ENCODE assay signal across 8 cellular contexts in genomic region chr11:17063171-17064002, GRCh38. TPM values are rescaled to one million over a fixed set of nuclear protein-coding genes. Genes with fewer than 3 reads are reported as not detected.
A peak's percentile ranks its signal among the peaks of the same experiment; 100 is the strongest.
DNase-seq lines count a peak whose midpoint lies in the region; ATAC-seq and TF ChIP-seq lines count a peak whose summit lies in the region.

No MANE protein-coding gene starts in this region.

- no peak overlapping the region for H3K4me2 ChIP-seq in GM23338

- no peak overlapping the region for H3K27ac Mint-ChIP-seq in GM23338
- H3K27ac Mint-ChIP-seq in type B pancreatic cell: peak overlapping the region; percentile 57

- H3K4me1 ChIP-seq in GM23338 (ENCODE audit: insufficient read depth): no peaks in the 10 kb centered on the region

- H3K27me3 ChIP-seq in GM23338 (ENCODE audit: insufficient read depth): no peaks in the 10 kb centered on the region

- H3K4me3 Mint-ChIP-seq in GM23338: no peak overlapping the region
- no peak overlapping the region for H3K4me3 Mint-ChIP-seq in type B pancreatic cell

- TF ChIP-seq CTCF in GM23338 (conservative IDR thresholded peaks at IDR 0.05; ENCODE audit: low read depth in 2 of 2) (peak; percentile 93 to 97), epithelial cell of esophagus (IDR thresholded peaks at IDR 0.05; ENCODE audit: insufficient read depth, low read depth, low read length, missing control alignments) (peak; percentile 82), type B pancreatic cell (conservative IDR thresholded peaks at IDR 0.05) (peak; percentile 83)

- no peaks in the 10 kb centered on the region for H3K4me1 Mint-ChIP-seq in GM23338
- H3K4me1 Mint-ChIP-seq in type B pancreatic cell (ENCODE audit: unreplicated experiment): no peaks in the 10 kb centered on the region

- no peaks in the 10 kb centered on the region for H4K20me1 ChIP-seq in GM23338 (replicated peaks; ENCODE audit: insufficient read depth)

- H3F3A ChIP-seq in GM23338 (replicated peaks; ENCODE audit: low read depth): no peaks in the 10 kb centered on the region; the same call in 1 of the 2 replicates

- no peaks in the 10 kb centered on the region for H3K79me2 ChIP-seq in GM23338 (replicated peaks; ENCODE audit: insufficient read depth)

- H2AFZ ChIP-seq in GM23338: no peak overlapping the region

- H3K9me2 ChIP-seq in GM23338 (ENCODE audit: insufficient read depth): no peaks in the 10 kb centered on the region

- H3K36me3 Mint-ChIP-seq in GM23338 (ENCODE audit: low read depth): no peaks in the 10 kb centered on the region
- H3K36me3 Mint-ChIP-seq in type B pancreatic cell: no peaks in the 10 kb centered on the region

- H3K4me3 ChIP-seq in GM23338 (no peak overlapping the region), epithelial cell of esophagus (ENCODE audit: low read length) (no peak overlapping the region)

- H3K9me3 Mint-ChIP-seq in GM23338: no peaks in the 10 kb centered on the region
- H3K9me3 Mint-ChIP-seq in type B pancreatic cell: peaks cover 5% of the 10 kb centered on the region

- no peak overlapping the region for H3K27ac ChIP-seq in GM23338 (ENCODE audit: low read depth)

- no peaks in the 10 kb centered on the region for H3K36me3 ChIP-seq in GM23338 (ENCODE audit: insufficient read depth)

- ATAC-seq in GM23338: peak; percentile 100

- H3K27me3 Mint-ChIP-seq in GM23338 (ENCODE audit: insufficient read depth, low read depth, poor library complexity) (peaks cover 6% of the 10 kb centered on the region), type B pancreatic cell (no peaks in the 10 kb centered on the region)

- DNase-seq in NCI-H446 (lab: John Stamatoyannopoulos, UW): peak; percentile 9 to 66
- no peak for DNase-seq in NCI-H446 treated with DMSO at 0.1 percent for 48 hours (lab: John Stamatoyannopoulos, UW)
- DNase-seq in GM23338 (ENCODE audit: low spot score): peak; percentile 85
- peak; percentile 14 for DNase-seq in NCI-H146 treated with DMSO at 0.1 percent for 48 hours (lab: John Stamatoyannopoulos, UW; ENCODE audit: unreplicated experiment)
- DNase-seq in activated CD4-positive, CD25-positive, alpha-beta regulatory T cell treated with anti-CD3 and anti-CD28 coated beads, Interleukin-2, amount 50 U/mL, for 72 hours: peak; percentile 71
- DNase-seq in epithelial cell of esophagus (ENCODE audit: low read depth): peak; percentile 62
- peak; percentile 50 for DNase-seq in myocyte (ENCODE audit: low read depth)
- DNase-seq in type B pancreatic cell (ENCODE audit: extremely low spot score, unreplicated experiment): no peak

TF ChIP-seq in GM23338, 12 proteins besides CTCF, POLR2A, EP300 and RAD21 (continues in another document):
- TF ChIP-seq REST (IDR thresholded peaks at IDR 0.05; ENCODE audit: unreplicated experiment) (no peak), CREB1 (CRISPR knock-in tag; IDR thresholded peaks at IDR 0.05; ENCODE audit: low read depth) (no peak), ZNF462 (CRISPR knock-in tag; IDR thresholded peaks at IDR 0.05) (no peak)
- TF ChIP-seq, protein P1, sequence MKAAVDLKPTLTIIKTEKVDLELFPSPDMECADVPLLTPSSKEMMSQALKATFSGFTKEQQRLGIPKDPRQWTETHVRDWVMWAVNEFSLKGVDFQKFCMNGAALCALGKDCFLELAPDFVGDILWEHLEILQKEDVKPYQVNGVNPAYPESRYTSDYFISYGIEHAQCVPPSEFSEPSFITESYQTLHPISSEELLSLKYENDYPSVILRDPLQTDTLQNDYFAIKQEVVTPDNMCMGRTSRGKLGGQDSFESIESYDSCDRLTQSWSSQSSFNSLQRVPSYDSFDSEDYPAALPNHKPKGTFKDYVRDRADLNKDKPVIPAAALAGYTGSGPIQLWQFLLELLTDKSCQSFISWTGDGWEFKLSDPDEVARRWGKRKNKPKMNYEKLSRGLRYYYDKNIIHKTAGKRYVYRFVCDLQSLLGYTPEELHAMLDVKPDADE (IDR thresholded peaks at IDR 0.05): no peak

RNA-seq across cellular contexts. Expression of gene RPS13, which starts 14.1 kb away (rescaled TPM):
- total RNA-seq in GM23338 (2014; rRNA removed; shearing (Covaris generic)): 1,155 and 1,211 TPM in 2 replicates
- 1,691 and 1,717 TPM in 2 replicates for polyA plus RNA-seq in GM23338 (2016; fragmentation: Nextera tagmentation; extraction: Ambion mirVana)
- total RNA-seq in myocyte (738 and 1,022 TPM in 2 replicates), type B pancreatic cell (ENCODE audit: low replicate concordance) (1,333 and 1,435 TPM in 2 replicates)
- polyA plus RNA-seq in myocyte (2012): 854 TPM

RNA-seq across cellular contexts. Expression of gene PLEKHA7, which starts 49.2 kb away (rescaled TPM):
- 12.9 and 15.8 TPM in 2 replicates for total RNA-seq in GM23338 (2014; rRNA removed; shearing (Covaris generic))
- polyA plus RNA-seq in GM23338 (2016; fragmentation: Nextera tagmentation; extraction: Ambion mirVana): 8.1 and 9.7 TPM in 2 replicates
- total RNA-seq in myocyte: 0.78 TPM in 2 replicates
- 1.6 TPM for polyA plus RNA-seq in myocyte (2012)
- total RNA-seq in type B pancreatic cell (ENCODE audit: low replicate concordance): 64.7 and 177 TPM in 2 replicates

Comparison
In these comparisons a context has a peak if more than half of its experiments do, and no peak if none do; other contexts are left out.
1. DNase-seq: peak in NCI-H446 (2 of 2), GM23338 (single experiment), NCI-H146 treated with DMSO at 0.1 percent for 48 hours (single experiment), activated CD4-positive, CD25-positive, alpha-beta regulatory T cell treated with anti-CD3 and anti-CD28 coated beads, Interleukin-2, amount 50 U/mL, for 72 hours (single experiment), epithelial cell of esophagus (single experiment) and myocyte (single experiment); none in NCI-H446 treated with DMSO at 0.1 percent for 48 hours (single experiment) and type B pancreatic cell (single experiment).
2. Peak in every context shown above with its lines, with median percentiles within 50 percentile points of each other: CTCF ChIP-seq.